17 cellular contexts compared by ENCODE assay signal in genomic region chr14:97402279-97402678, GRCh38.
DNase-seq lines count a peak whose midpoint lies in the region; TF ChIP-seq lines count a peak whose summit lies in the region.
"Had no signal": no experiment of that assay in that cellular context is flagged by ENCODE, and none has a peak within 500 bp of the region (broad histone marks: within the 10 kb centered on the region; RNA-seq: fewer than 3 reads in every experiment).

No MANE protein-coding gene starts in this region.

- in situ Hi-C loops in transverse colon (cut with MboI; ENCODE audit: low pct_ligation_motif_present in 1 of 4, low pct_unique_long_range_greater_than_20kb in 1 of 4, low sequenced_read_pairs in 3 of 4), result no loop called here

- TF ChIP-seq CTCF in endodermal cell (conservative IDR thresholded peaks at IDR 0.05), result no peak
- TF ChIP-seq CTCF in transverse colon (IDR thresholded peaks at IDR 0.05), result no peak

- no peak for TF ChIP-seq EP300 in transverse colon (IDR thresholded peaks at IDR 0.05; ENCODE audit: low read depth)

- H3K4me1 ChIP-seq in endodermal cell (ENCODE audit: control insufficient read depth, insufficient read depth, low read length) (no peaks in the 10 kb centered on the region), mucosa of rectum (ENCODE audit: control insufficient read depth in 2 of 2, insufficient read depth in 2 of 2, low read length in 2 of 2) (peaks cover 10 to 18% of the 10 kb centered on the region in 2 donors), transverse colon (peaks cover 0 to 20% (median 11%) of the 10 kb centered on the region in 4 donors)
- H3K4me1 ChIP-seq: A549 had no signal

- H3K9ac ChIP-seq in endodermal cell (ENCODE audit: extremely low read depth, low read length, poor library complexity, severe bottlenecking), result no peak overlapping the region
- no peak overlapping the region for H3K9ac ChIP-seq in mucosa of rectum (ENCODE audit: low read depth in 1 of 2, low read length in 2 of 2)

- H3K27me3 Mint-ChIP-seq in endodermal cell (ENCODE audit: insufficient read depth), result peaks cover 3% of the 10 kb centered on the region
- H3K27me3 Mint-ChIP-seq: CD4-positive, alpha-beta T cell had no signal

- H3K27ac ChIP-seq in endodermal cell (ENCODE audit: low read depth, low read length) (no peak overlapping the region), mucosa of rectum (ENCODE audit: low read depth in 2 of 2, low read length in 2 of 2) (peak overlapping the region; percentile 7 to 17), transverse colon (peak overlapping the region; percentile 36 to 70 (median 58))
- H3K27ac ChIP-seq: 22Rv1, A549, C4-2B had no signal

- DNase-seq in LoVo (ENCODE audit: low spot score) (peak; percentile 3), endodermal cell (peak; percentile 2), transverse colon (peak; percentile 59), NOMO-1 (lab: John Stamatoyannopoulos, UW; ENCODE audit: unreplicated experiment in 2 of 2) (no peak), iPS-NIHi7 (ENCODE audit: extremely low spot score) (no peak)
- no peak for DNase-seq in activated CD4-positive, alpha-beta T cell treated with anti-CD3 and anti-CD28 coated beads, Interleukin-2, amount 50 U/mL, for 1 hour
- DNase-seq: AML-193; CD4-positive, alpha-beta T cell; DMS79 treated with DMSO at 0.1 percent for 48 hours; GF-D8; GOT3; H7; HFFc6 had no signal

- intact Hi-C loops in transverse colon (cut with DNase I; ENCODE audit: low total_unique reads), result no loop called here

- H3K27ac Mint-ChIP-seq in endodermal cell, result no peak overlapping the region
- H3K27ac Mint-ChIP-seq: CD4-positive, alpha-beta T cell; HFFc6 had no signal

- no peak for TF ChIP-seq POLR2A in transverse colon (IDR thresholded peaks at IDR 0.05)

- no peaks in the 10 kb centered on the region for H3K27me3 ChIP-seq in endodermal cell (ENCODE audit: control insufficient read depth, insufficient read depth, low read length, poor library complexity, severe bottlenecking)
- H3K27me3 ChIP-seq in mucosa of rectum (ENCODE audit: control insufficient read depth in 2 of 2, insufficient read depth in 2 of 2, low read length in 2 of 2), result no peaks in the 10 kb centered on the region
- peaks cover 9% of the 10 kb centered on the region for H3K27me3 ChIP-seq in transverse colon

- H3K4me3 Mint-ChIP-seq in endodermal cell, result no peak overlapping the region
- H3K4me3 Mint-ChIP-seq: CD4-positive, alpha-beta T cell; HFFc6 had no signal

- H3K36me3 Mint-ChIP-seq in endodermal cell (ENCODE audit: low read depth), result no peaks in the 10 kb centered on the region

- 60 to 86% methylated on average over 1 to 2 of the region's 2 CpGs for WGBS in endodermal cell (ENCODE audit: insufficient coverage in 1 of 2, insufficient read length in 1 of 2), 2 experiments
- WGBS in transverse colon (ENCODE audit: low coverage in 1 of 2), 2 donors, result 0 to 16% methylated on average over 2 of the region's 2 CpGs

- H3K36me3 ChIP-seq in endodermal cell (ENCODE audit: control insufficient read depth, insufficient read depth, low read length), result no peaks in the 10 kb centered on the region
- H3K36me3 ChIP-seq in mucosa of rectum (ENCODE audit: control insufficient read depth in 2 of 2, insufficient read depth in 2 of 2, low read length in 2 of 2), result no peaks in the 10 kb centered on the region
- no peaks in the 10 kb centered on the region for H3K36me3 ChIP-seq in transverse colon

- H3K9me3 ChIP-seq in endodermal cell (ENCODE audit: control insufficient read depth, low read length) (no peaks in the 10 kb centered on the region), mucosa of rectum (ENCODE audit: control insufficient read depth in 2 of 2, low read length in 2 of 2) (peaks cover 0 to 2% of the 10 kb centered on the region in 2 donors), transverse colon (no peaks in the 10 kb centered on the region)
- H3K9me3 ChIP-seq: A549 had no signal

- peaks cover 4% of the 10 kb centered on the region for H3K9me3 Mint-ChIP-seq in endodermal cell
- H3K9me3 Mint-ChIP-seq: CD4-positive, alpha-beta T cell had no signal

- H3K4me3 ChIP-seq in endodermal cell (ENCODE audit: low read length), result no peak overlapping the region
- H3K4me3 ChIP-seq in mucosa of rectum (ENCODE audit: low read length in 2 of 2), result no peak overlapping the region
- H3K4me3 ChIP-seq in transverse colon, result no peak overlapping the region
- H3K4me3 ChIP-seq: A549 had no signal

- H3K4me1 Mint-ChIP-seq in endodermal cell, result peaks cover 2% of the 10 kb centered on the region

Comparison
In these comparisons a context has a peak if more than half of its experiments do, and no peak if none do; other contexts are left out.
1. DNase-seq: peak in LoVo (single experiment), endodermal cell (single experiment) and transverse colon (single experiment); none in activated CD4-positive, alpha-beta T cell treated with anti-CD3 and anti-CD28 coated beads, Interleukin-2, amount 50 U/mL, for 1 hour (single experiment), NOMO-1 (0 of 2) and iPS-NIHi7 (single experiment).